Comparison of ENCODE assay signal across 1 cellular context in the genomic region with DNA sequence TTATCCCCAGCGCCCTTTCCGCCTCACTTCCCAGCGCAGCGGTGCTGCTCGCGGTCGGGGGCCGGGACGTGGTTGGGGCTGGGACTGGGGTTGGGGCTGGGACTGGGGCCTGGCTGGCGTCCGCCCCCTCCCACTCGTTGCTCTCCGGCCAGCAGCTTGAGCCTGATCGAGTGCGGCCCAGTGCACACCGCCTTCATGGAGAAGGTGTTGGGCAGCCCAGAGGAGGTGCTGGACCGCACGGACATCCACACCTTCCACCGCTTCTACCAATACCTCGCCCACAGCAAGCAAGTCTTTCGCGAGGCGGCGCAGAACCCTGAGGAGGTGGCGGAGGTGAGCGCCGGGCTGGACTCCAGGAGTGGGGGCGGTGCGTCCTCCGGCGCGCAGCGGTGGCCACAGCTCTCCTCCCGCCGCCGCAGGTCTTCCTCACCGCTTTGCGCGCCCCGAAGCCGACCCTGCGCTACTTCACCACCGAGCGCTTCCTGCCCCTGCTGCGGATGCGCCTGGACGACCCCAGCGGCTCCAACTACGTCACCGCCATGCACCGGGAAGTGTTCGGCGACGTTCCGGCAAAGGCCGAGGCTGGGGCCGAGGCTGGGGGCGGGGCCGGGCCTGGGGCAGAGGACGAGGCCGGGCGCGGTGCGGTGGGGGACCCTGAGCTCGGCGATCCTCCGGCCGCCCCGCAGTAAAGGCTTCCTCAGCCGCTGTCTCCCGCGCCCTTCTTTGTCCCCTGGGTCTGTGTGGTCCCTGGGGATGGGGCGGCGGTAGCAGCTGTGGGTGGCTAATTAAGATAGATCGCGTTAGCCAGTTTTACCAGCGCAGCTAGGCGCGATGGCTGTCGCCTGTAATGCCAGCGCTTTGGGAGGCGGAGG.
A peak's percentile ranks its signal among the peaks of the same experiment; 100 is the strongest.
TF ChIP-seq lines count a peak whose summit lies in the region.

No MANE protein-coding gene starts in this region.

TF ChIP-seq in SK-N-SH, 30 proteins besides CTCF, POLR2A, EP300 and RAD21:
- TF ChIP-seq, protein P1, sequence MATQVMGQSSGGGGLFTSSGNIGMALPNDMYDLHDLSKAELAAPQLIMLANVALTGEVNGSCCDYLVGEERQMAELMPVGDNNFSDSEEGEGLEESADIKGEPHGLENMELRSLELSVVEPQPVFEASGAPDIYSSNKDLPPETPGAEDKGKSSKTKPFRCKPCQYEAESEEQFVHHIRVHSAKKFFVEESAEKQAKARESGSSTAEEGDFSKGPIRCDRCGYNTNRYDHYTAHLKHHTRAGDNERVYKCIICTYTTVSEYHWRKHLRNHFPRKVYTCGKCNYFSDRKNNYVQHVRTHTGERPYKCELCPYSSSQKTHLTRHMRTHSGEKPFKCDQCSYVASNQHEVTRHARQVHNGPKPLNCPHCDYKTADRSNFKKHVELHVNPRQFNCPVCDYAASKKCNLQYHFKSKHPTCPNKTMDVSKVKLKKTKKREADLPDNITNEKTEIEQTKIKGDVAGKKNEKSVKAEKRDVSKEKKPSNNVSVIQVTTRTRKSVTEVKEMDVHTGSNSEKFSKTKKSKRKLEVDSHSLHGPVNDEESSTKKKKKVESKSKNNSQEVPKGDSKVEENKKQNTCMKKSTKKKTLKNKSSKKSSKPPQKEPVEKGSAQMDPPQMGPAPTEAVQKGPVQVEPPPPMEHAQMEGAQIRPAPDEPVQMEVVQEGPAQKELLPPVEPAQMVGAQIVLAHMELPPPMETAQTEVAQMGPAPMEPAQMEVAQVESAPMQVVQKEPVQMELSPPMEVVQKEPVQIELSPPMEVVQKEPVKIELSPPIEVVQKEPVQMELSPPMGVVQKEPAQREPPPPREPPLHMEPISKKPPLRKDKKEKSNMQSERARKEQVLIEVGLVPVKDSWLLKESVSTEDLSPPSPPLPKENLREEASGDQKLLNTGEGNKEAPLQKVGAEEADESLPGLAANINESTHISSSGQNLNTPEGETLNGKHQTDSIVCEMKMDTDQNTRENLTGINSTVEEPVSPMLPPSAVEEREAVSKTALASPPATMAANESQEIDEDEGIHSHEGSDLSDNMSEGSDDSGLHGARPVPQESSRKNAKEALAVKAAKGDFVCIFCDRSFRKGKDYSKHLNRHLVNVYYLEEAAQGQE (IDR thresholded peaks at IDR 0.05; ENCODE audit: low read depth, low read length): no peak
- no peak for TF ChIP-seq FOSL2 (IDR thresholded peaks at IDR 0.05; ENCODE audit: borderline replicate concordance, low read depth)
- TF ChIP-seq RFX5 (IDR thresholded peaks at IDR 0.05; ENCODE audit: low read length): no peak
- TF ChIP-seq FOXJ3 (CRISPR knock-in tag; IDR thresholded peaks at IDR 0.05): no peak
- TF ChIP-seq SIN3A (IDR thresholded peaks at IDR 0.05; ENCODE audit: borderline replicate concordance, low read depth, low read length): 0 out of 2 replicates have a peak, but pooled peaks have one; percentile 59
- peak; percentile 82 for TF ChIP-seq POLR2AphosphoS5 (IDR thresholded peaks at IDR 0.05; ENCODE audit: low read depth, low read length)
- TF ChIP-seq, protein P2, sequence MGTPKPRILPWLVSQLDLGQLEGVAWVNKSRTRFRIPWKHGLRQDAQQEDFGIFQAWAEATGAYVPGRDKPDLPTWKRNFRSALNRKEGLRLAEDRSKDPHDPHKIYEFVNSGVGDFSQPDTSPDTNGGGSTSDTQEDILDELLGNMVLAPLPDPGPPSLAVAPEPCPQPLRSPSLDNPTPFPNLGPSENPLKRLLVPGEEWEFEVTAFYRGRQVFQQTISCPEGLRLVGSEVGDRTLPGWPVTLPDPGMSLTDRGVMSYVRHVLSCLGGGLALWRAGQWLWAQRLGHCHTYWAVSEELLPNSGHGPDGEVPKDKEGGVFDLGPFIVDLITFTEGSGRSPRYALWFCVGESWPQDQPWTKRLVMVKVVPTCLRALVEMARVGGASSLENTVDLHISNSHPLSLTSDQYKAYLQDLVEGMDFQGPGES (IDR thresholded peaks at IDR 0.05; ENCODE audit: low read depth, low read length): no peak
- TF ChIP-seq GATA2 (CRISPR knock-in tag; IDR thresholded peaks at IDR 0.05): no peak
- peak; percentile 33 for TF ChIP-seq TAF1 (IDR thresholded peaks at IDR 0.05; ENCODE audit: borderline replicate concordance, low read depth, low read length)
- TF ChIP-seq, protein P3, sequence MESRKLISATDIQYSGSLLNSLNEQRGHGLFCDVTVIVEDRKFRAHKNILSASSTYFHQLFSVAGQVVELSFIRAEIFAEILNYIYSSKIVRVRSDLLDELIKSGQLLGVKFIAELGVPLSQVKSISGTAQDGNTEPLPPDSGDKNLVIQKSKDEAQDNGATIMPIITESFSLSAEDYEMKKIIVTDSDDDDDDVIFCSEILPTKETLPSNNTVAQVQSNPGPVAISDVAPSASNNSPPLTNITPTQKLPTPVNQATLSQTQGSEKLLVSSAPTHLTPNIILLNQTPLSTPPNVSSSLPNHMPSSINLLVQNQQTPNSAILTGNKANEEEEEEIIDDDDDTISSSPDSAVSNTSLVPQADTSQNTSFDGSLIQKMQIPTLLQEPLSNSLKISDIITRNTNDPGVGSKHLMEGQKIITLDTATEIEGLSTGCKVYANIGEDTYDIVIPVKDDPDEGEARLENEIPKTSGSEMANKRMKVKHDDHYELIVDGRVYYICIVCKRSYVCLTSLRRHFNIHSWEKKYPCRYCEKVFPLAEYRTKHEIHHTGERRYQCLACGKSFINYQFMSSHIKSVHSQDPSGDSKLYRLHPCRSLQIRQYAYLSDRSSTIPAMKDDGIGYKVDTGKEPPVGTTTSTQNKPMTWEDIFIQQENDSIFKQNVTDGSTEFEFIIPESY (IDR thresholded peaks at IDR 0.05; ENCODE audit: borderline replicate concordance, low read depth): no peak
- TF ChIP-seq EZH2phosphoT487 (IDR thresholded peaks at IDR 0.05; ENCODE audit: borderline replicate concordance, low read depth): no peak
- TF ChIP-seq YY1 (IDR thresholded peaks at IDR 0.05; ENCODE audit: low read depth): peak; percentile 62
- TF ChIP-seq CHD2 (IDR thresholded peaks at IDR 0.05; ENCODE audit: low read length, partially characterized antibody): peak; percentile 88
- TF ChIP-seq, protein P4, sequence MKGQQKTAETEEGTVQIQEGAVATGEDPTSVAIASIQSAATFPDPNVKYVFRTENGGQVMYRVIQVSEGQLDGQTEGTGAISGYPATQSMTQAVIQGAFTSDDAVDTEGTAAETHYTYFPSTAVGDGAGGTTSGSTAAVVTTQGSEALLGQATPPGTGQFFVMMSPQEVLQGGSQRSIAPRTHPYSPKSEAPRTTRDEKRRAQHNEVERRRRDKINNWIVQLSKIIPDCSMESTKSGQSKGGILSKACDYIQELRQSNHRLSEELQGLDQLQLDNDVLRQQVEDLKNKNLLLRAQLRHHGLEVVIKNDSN (IDR thresholded peaks at IDR 0.05; ENCODE audit: borderline replicate concordance, low read depth): no peak
- TF ChIP-seq FOXM1 (IDR thresholded peaks at IDR 0.05; ENCODE audit: low read depth): no peak
- no peak for TF ChIP-seq JUND (IDR thresholded peaks at IDR 0.05)
- TF ChIP-seq, protein P5, sequence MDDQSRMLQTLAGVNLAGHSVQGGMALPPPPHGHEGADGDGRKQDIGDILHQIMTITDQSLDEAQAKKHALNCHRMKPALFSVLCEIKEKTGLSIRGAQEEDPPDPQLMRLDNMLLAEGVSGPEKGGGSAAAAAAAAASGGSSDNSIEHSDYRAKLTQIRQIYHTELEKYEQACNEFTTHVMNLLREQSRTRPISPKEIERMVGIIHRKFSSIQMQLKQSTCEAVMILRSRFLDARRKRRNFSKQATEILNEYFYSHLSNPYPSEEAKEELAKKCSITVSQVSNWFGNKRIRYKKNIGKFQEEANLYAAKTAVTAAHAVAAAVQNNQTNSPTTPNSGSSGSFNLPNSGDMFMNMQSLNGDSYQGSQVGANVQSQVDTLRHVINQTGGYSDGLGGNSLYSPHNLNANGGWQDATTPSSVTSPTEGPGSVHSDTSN (IDR thresholded peaks at IDR 0.05): no peak; the same call in 1 of the 2 replicates
- TF ChIP-seq MEF2A (IDR thresholded peaks at IDR 0.05; ENCODE audit: borderline replicate concordance, low read depth): no peak
- peak; percentile 89 for TF ChIP-seq GABPA (IDR thresholded peaks at IDR 0.05; ENCODE audit: low read depth)
- TF ChIP-seq, protein P6, sequence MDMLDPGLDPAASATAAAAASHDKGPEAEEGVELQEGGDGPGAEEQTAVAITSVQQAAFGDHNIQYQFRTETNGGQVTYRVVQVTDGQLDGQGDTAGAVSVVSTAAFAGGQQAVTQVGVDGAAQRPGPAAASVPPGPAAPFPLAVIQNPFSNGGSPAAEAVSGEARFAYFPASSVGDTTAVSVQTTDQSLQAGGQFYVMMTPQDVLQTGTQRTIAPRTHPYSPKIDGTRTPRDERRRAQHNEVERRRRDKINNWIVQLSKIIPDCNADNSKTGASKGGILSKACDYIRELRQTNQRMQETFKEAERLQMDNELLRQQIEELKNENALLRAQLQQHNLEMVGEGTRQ (IDR thresholded peaks at IDR 0.05; ENCODE audit: borderline replicate concordance, low read depth, low read length): no peak
- no peak for TF ChIP-seq TEAD4 (IDR thresholded peaks at IDR 0.05; ENCODE audit: borderline replicate concordance, insufficient read depth)
- TF ChIP-seq RXRA (IDR thresholded peaks at IDR 0.05; ENCODE audit: borderline replicate concordance, low read depth): no peak
- no peak; the same call in 1 of the 2 replicates for TF ChIP-seq TCF12 (IDR thresholded peaks at IDR 0.05)
- TF ChIP-seq RCOR1 (IDR thresholded peaks at IDR 0.05; ENCODE audit: low read length): no peak
- TF ChIP-seq MXI1 (IDR thresholded peaks at IDR 0.05; ENCODE audit: low read depth, low read length): peak; percentile 88
- TF ChIP-seq, protein P7, sequence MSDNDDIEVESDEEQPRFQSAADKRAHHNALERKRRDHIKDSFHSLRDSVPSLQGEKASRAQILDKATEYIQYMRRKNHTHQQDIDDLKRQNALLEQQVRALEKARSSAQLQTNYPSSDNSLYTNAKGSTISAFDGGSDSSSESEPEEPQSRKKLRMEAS (IDR thresholded peaks at IDR 0.05; ENCODE audit: low read depth): peak; percentile 90
- peak; percentile 84 for TF ChIP-seq ELF1 (IDR thresholded peaks at IDR 0.05)
- no peak; the same call in 1 of the 2 replicates for TF ChIP-seq NFIC (IDR thresholded peaks at IDR 0.05; ENCODE audit: borderline replicate concordance)
- TF ChIP-seq SMC3 (IDR thresholded peaks at IDR 0.05; ENCODE audit: low read depth, low read length): no peak
- peak; percentile 55 for TF ChIP-seq NRF1 (IDR thresholded peaks at IDR 0.05; ENCODE audit: low read depth, low read length)
